Comparison of ENCODE assay signal across 9 cellular contexts in the genomic region with DNA sequence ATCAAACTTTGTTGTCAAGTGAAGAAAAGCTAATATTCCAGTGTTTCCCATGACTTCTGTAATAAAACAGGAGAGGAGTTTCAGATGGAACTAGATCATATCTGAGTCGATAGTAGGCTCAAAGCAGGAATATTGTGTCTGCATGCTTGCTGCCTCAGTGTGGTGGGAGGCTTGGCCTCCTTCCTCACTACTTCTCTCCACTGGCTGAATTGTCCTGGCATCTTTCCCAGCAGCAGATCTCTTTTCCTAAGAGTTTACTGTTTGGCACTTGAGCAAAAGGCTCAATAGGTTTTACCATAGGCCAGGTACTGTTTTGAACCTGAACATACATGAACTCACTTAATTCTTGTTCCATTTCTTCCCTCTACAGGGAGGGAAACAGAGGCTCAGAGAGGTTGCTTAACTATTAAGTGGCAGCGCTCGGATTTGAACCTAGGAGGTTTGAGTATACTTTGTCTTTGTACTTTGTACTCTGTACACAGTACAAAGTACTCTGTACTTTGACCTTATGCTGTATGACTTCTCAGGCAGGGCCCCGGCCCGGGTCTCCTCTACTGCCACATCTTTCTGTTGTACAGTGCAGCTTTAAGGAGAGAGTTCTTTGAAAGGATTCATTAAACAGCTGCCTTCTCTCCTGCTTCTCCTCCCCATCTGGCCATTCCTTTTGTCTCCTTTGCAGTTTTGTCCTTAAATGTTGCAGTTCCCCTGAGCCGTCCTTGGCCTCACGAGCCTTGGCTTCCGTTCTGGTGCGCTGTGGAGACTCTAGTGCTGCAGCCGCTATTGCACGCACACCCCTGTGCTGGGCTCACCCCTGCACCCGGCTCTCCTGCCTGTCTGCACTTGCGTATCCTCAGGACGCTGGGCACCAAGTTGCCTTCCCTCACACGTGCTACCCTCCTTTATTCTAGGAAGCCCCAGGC. TPM values are rescaled to one million over a fixed set of nuclear protein-coding genes. Genes with fewer than 3 reads are reported as not detected.
A peak's percentile ranks its signal among the peaks of the same experiment; 100 is the strongest.
DNase-seq lines count a peak whose midpoint lies in the region; ATAC-seq, FAIRE-seq and TF ChIP-seq lines count a peak whose summit lies in the region.
"Had no signal": no experiment of that assay in that cellular context is flagged by ENCODE, and none has a peak within 500 bp of the region (broad histone marks: within the 10 kb centered on the region; RNA-seq: fewer than 3 reads in every experiment).

No MANE protein-coding gene starts in this region.

- no peak for ATAC-seq in activated CD8-positive, alpha-beta T cell treated with anti-CD3 and anti-CD28 coated beads, Interleukin-2, amount 10 ng/mL, durations not matched to agents 7 days and 5 days
- no peak for ATAC-seq in activated CD8-positive, alpha-beta T cell treated with anti-CD3 and anti-CD28 coated beads for 36 hours
- no peak for ATAC-seq in HG03159 (IDR thresholded peaks at IDR 0.05; ENCODE audit: unreplicated experiment)

- H3K4me1 Mint-ChIP-seq in activated CD8-positive, alpha-beta T cell treated with anti-CD3 and anti-CD28 coated beads, Interleukin-2, amount 10 ng/mL, durations not matched to agents 7 days and 5 days (ENCODE audit: low read depth), result peaks cover 17% of the 10 kb centered on the region
- H3K4me1 Mint-ChIP-seq in activated CD8-positive, alpha-beta T cell treated with anti-CD3 and anti-CD28 coated beads for 36 hours (ENCODE audit: low read depth), result peaks cover 18% of the 10 kb centered on the region

- H4K20me1 ChIP-seq in keratinocyte (ENCODE audit: control insufficient read depth, extremely low read depth, insufficient read depth, low read length), result no peaks in the 10 kb centered on the region
- no peaks in the 10 kb centered on the region for H4K20me1 ChIP-seq in OCI-LY7 (ENCODE audit: insufficient read depth, low read length)

- in situ Hi-C loops in astrocyte of the spinal cord (cut with HindIII; ENCODE audit: low sequenced_read_pairs), result no loop called here
- in situ Hi-C loops in transverse colon (cut with MboI; ENCODE audit: low pct_ligation_motif_present in 1 of 4, low pct_unique_long_range_greater_than_20kb in 1 of 4, low sequenced_read_pairs in 3 of 4), result no loop called here

- H3K9me3 ChIP-seq in keratinocyte (ENCODE audit: control insufficient read depth, low read depth, low read length) (no peaks in the 10 kb centered on the region), transverse colon (no peaks in the 10 kb centered on the region), OCI-LY7 (ENCODE audit: low read length) (no peaks in the 10 kb centered on the region)

- DNase-seq in activated CD8-positive, alpha-beta T cell treated with anti-CD3 and anti-CD28 coated beads, Interleukin-2, amount 10 ng/mL, durations not matched to agents 7 days and 5 days, result peak; percentile 13
- DNase-seq in activated CD8-positive, alpha-beta T cell treated with anti-CD3 and anti-CD28 coated beads for 36 hours, result no peak
- peak; percentile 72 for DNase-seq in astrocyte of the spinal cord (ENCODE audit: low read depth, low spot score)
- no peak for DNase-seq in keratinocyte (ENCODE audit: low read depth, low spot score)
- no peak for DNase-seq in transverse colon
- no peak for DNase-seq in stimulated activated CD4-positive, alpha-beta T cell treated with anti-CD3 and anti-CD28 coated beads, Interleukin-2, amount 100 ng/mL, for 48 hours
- DNase-seq in OCI-LY7 (ENCODE audit: low spot score), result no peak
- DNase-seq: AML-193 had no signal

- peak overlapping the region; percentile 68 for H2AFZ ChIP-seq in keratinocyte (ENCODE audit: control insufficient read depth, low read length)
- H2AFZ ChIP-seq in OCI-LY7 (ENCODE audit: low read length), result no peak overlapping the region

- H3K27me3 Mint-ChIP-seq in activated CD8-positive, alpha-beta T cell treated with anti-CD3 and anti-CD28 coated beads, Interleukin-2, amount 10 ng/mL, durations not matched to agents 7 days and 5 days (ENCODE audit: low read depth), result no peaks in the 10 kb centered on the region
- no peaks in the 10 kb centered on the region for H3K27me3 Mint-ChIP-seq in activated CD8-positive, alpha-beta T cell treated with anti-CD3 and anti-CD28 coated beads for 36 hours

- no peak overlapping the region for H3K4me3 ChIP-seq in astrocyte of the spinal cord (ENCODE audit: low read depth, low read length)
- H3K4me3 ChIP-seq in keratinocyte (ENCODE audit: control insufficient read depth in 2 of 3, extremely low read depth in 1 of 3, insufficient read depth in 2 of 3, low read depth in 1 of 3, low read length in 3 of 3), result no peak overlapping the region
- no peak overlapping the region for H3K4me3 ChIP-seq in transverse colon
- no peak overlapping the region for H3K4me3 ChIP-seq in OCI-LY7 (ENCODE audit: low read depth, low read length, poor library complexity, severe bottlenecking)

- H3K36me3 Mint-ChIP-seq in activated CD8-positive, alpha-beta T cell treated with anti-CD3 and anti-CD28 coated beads, Interleukin-2, amount 10 ng/mL, durations not matched to agents 7 days and 5 days (ENCODE audit: low read depth), result no peaks in the 10 kb centered on the region
- no peaks in the 10 kb centered on the region for H3K36me3 Mint-ChIP-seq in activated CD8-positive, alpha-beta T cell treated with anti-CD3 and anti-CD28 coated beads for 36 hours (ENCODE audit: low read depth)

- no peak overlapping the region for H3K9ac ChIP-seq in keratinocyte (ENCODE audit: control insufficient read depth, extremely low read depth, insufficient read depth, low read length)

- peak; percentile 20 for FAIRE-seq in keratinocyte (lab: Jason Lieb, UNC)

- no peaks in the 10 kb centered on the region for H3K9me2 ChIP-seq in OCI-LY7 (ENCODE audit: insufficient read depth, low read length)

- no peak for TF ChIP-seq CTCF in activated CD8-positive, alpha-beta T cell treated with anti-CD3 and anti-CD28 coated beads for 36 hours (IDR thresholded peaks at IDR 0.05)
- no peak for TF ChIP-seq CTCF in astrocyte of the spinal cord (IDR thresholded peaks at IDR 0.05; ENCODE audit: low read depth, low read length)
- TF ChIP-seq CTCF in keratinocyte (optimal IDR thresholded peaks at IDR 0.05 in 1 of 3, IDR thresholded peaks at IDR 0.05 in 1 of 3, conservative IDR thresholded peaks at IDR 0.05 in 1 of 3; ENCODE audit: extremely low read depth in 1 of 3, insufficient read depth in 2 of 3, low read length in 3 of 3), result no peak
- no peak for TF ChIP-seq CTCF in transverse colon (IDR thresholded peaks at IDR 0.05)
- TF ChIP-seq CTCF in OCI-LY7 (conservative IDR thresholded peaks at IDR 0.05; ENCODE audit: low read length), result no peak

- H3K79me2 ChIP-seq in keratinocyte (ENCODE audit: control insufficient read depth, insufficient read depth, low read length) (peaks cover under 1% of the 10 kb centered on the region), OCI-LY7 (ENCODE audit: insufficient read depth, low read depth, low read length) (no peaks in the 10 kb centered on the region)

- CTCF ChIA-PET in activated CD8-positive, alpha-beta T cell treated with anti-CD3 and anti-CD28 coated beads, Interleukin-2, amount 10 ng/mL, durations not matched to agents 7 days and 5 days (lab: Charles Lee), result interaction anchor here (1.7 kb wide), 1 partner anchor 8 kb away, joined by 4 read pairs; the partner anchor contains the start of gene B3GLCT
- CTCF ChIA-PET in activated CD8-positive, alpha-beta T cell treated with anti-CD3 and anti-CD28 coated beads for 36 hours (lab: Charles Lee), result no interaction called here
- CTCF ChIA-PET in OCI-LY7 (lab: Charles Lee; ENCODE audit: unreplicated experiment), result interaction anchor here (0.6 kb wide), 1 partner anchor 599 kb away, joined by 3 read pairs; no protein-coding TSS in a partner anchor

- H3K27ac ChIP-seq in keratinocyte (ENCODE audit: control insufficient read depth, insufficient read depth, low read length), result no peak overlapping the region
- peak overlapping the region in 3 of 4 donors; percentile 19 to 70 (median 21) for H3K27ac ChIP-seq in transverse colon
- H3K27ac ChIP-seq in OCI-LY7 (ENCODE audit: low read depth, low read length, poor library complexity, severe bottlenecking), result no peak overlapping the region

- H3K9me1 ChIP-seq in keratinocyte (ENCODE audit: control insufficient read depth, extremely low read depth, insufficient read depth, low read length), result no peaks in the 10 kb centered on the region

- H3K27ac Mint-ChIP-seq in activated CD8-positive, alpha-beta T cell treated with anti-CD3 and anti-CD28 coated beads, Interleukin-2, amount 10 ng/mL, durations not matched to agents 7 days and 5 days, result no peak overlapping the region
- H3K27ac Mint-ChIP-seq in activated CD8-positive, alpha-beta T cell treated with anti-CD3 and anti-CD28 coated beads for 36 hours, result no peak overlapping the region

- POLR2A ChIA-PET in activated CD8-positive, alpha-beta T cell treated with anti-CD3 and anti-CD28 coated beads, Interleukin-2, amount 10 ng/mL, durations not matched to agents 7 days and 5 days (lab: Charles Lee), result interaction anchor here (0.6 kb wide), 1 partner anchor 52 kb away, joined by 3 read pairs; no protein-coding TSS in a partner anchor
- POLR2A ChIA-PET in activated CD8-positive, alpha-beta T cell treated with anti-CD3 and anti-CD28 coated beads for 36 hours (lab: Charles Lee), result no interaction called here
- POLR2A ChIA-PET in OCI-LY7 (lab: Charles Lee), result interaction anchor here (0.8 kb wide), 1 partner anchor 1438 kb away, joined by 4 read pairs; no protein-coding TSS in a partner anchor

- no peaks in the 10 kb centered on the region for H3K36me3 ChIP-seq in keratinocyte (ENCODE audit: control insufficient read depth in 2 of 2, extremely low read depth in 1 of 2, insufficient read depth in 2 of 2, low read length in 2 of 2)
- no peaks in the 10 kb centered on the region for H3K36me3 ChIP-seq in transverse colon
- no peaks in the 10 kb centered on the region for H3K36me3 ChIP-seq in OCI-LY7 (ENCODE audit: insufficient read depth, low read length)

- dilution Hi-C loops in keratinocyte (cut with MboI; ENCODE audit: extremely low pct_ligation_motif_present, low sequenced_read_pairs), result no loop called here

- no peak for TF ChIP-seq EP300 in transverse colon (IDR thresholded peaks at IDR 0.05; ENCODE audit: low read depth)

- H3K4me2 ChIP-seq in keratinocyte (ENCODE audit: control insufficient read depth, extremely low read depth, insufficient read depth, low read depth, low read length) (peak overlapping the region; percentile 41), OCI-LY7 (ENCODE audit: low read length) (no peak overlapping the region)

- H3K9me3 Mint-ChIP-seq in activated CD8-positive, alpha-beta T cell treated with anti-CD3 and anti-CD28 coated beads, Interleukin-2, amount 10 ng/mL, durations not matched to agents 7 days and 5 days (ENCODE audit: insufficient read depth), result no peaks in the 10 kb centered on the region
- H3K9me3 Mint-ChIP-seq in activated CD8-positive, alpha-beta T cell treated with anti-CD3 and anti-CD28 coated beads for 36 hours, result no peaks in the 10 kb centered on the region

- H3K27me3 ChIP-seq in keratinocyte (ENCODE audit: control insufficient read depth, extremely low read depth, insufficient read depth, low read length) (no peaks in the 10 kb centered on the region), transverse colon (no peaks in the 10 kb centered on the region)

- no peak for TF ChIP-seq POLR2A in transverse colon (IDR thresholded peaks at IDR 0.05)

- BruUV-seq in OCI-LY7 (replicated peaks; lab: Mats Ljungman, UMichigan), result no TSS peak

- WGBS in transverse colon (ENCODE audit: low coverage in 1 of 2), 2 donors, result 40 to 70% methylated on average over 7 to 15 of the region's 15 CpGs

- intact Hi-C loops in activated CD8-positive, alpha-beta T cell treated with anti-CD3 and anti-CD28 coated beads for 36 hours (cut with micrococcal nuclease), result no loop called here
- intact Hi-C loops in transverse colon (cut with DNase I; ENCODE audit: low total_unique reads), result no loop called here
- intact Hi-C loops in OCI-LY7 (cut with micrococcal nuclease; ENCODE audit: unreplicated experiment), result no loop called here

- no peak overlapping the region for H3K4me3 Mint-ChIP-seq in activated CD8-positive, alpha-beta T cell treated with anti-CD3 and anti-CD28 coated beads, Interleukin-2, amount 10 ng/mL, durations not matched to agents 7 days and 5 days
- no peak overlapping the region for H3K4me3 Mint-ChIP-seq in activated CD8-positive, alpha-beta T cell treated with anti-CD3 and anti-CD28 coated beads for 36 hours

- H3K4me1 ChIP-seq in keratinocyte (ENCODE audit: control insufficient read depth, extremely low read depth, insufficient read depth, low read length) (peaks cover 25% of the 10 kb centered on the region), transverse colon (peaks cover 6 to 26% (median 12%) of the 10 kb centered on the region in 4 donors), OCI-LY7 (ENCODE audit: insufficient read depth, low read length, poor library complexity, severe bottlenecking) (no peaks in the 10 kb centered on the region)

RNA-seq across cellular contexts. Expression of gene B3GLCT, which starts 8.1 kb away (rescaled TPM):
- 1 to 10 TPM; 5.0 to 5.5 TPM for total RNA-seq in activated CD8-positive, alpha-beta T cell treated with anti-CD3 and anti-CD28 coated beads, Interleukin-2, amount 10 ng/mL, durations not matched to agents 7 days and 5 days
- total RNA-seq in activated CD8-positive, alpha-beta T cell treated with anti-CD3 and anti-CD28 coated beads for 36 hours, result 1 to 10 TPM; 2.4 to 2.5 TPM
- polyA plus RNA-seq in keratinocyte, result 2.6 to 4.4 TPM (median 3.4 TPM) in 3 replicates
- 1.1 TPM for polyA plus RNA-seq in keratinocyte (2011; ENCODE audit: low read depth)
- 1.2 and 2.4 TPM in 2 replicates for polyA plus RNA-seq in keratinocyte (2011; cell fraction: cytosol; rRNA removed)
- polyA plus RNA-seq in keratinocyte (2011; cell fraction: nucleus; rRNA removed), result 3.5 and 4.5 TPM in 2 replicates
- polyA plus RNA-seq in keratinocyte (2012; ENCODE audit: low replicate concordance), result 3.0 and 4.4 TPM in 2 replicates
- 3.4 to 4.9 TPM (median 3.6 TPM) in 3 replicates for polyA minus RNA-seq in keratinocyte
- polyA minus RNA-seq in keratinocyte (2011; cell fraction: cytosol; rRNA and poly(A)+ RNA removed), result 2.9 TPM
- polyA minus RNA-seq in keratinocyte (2011; cell fraction: nucleus; rRNA and poly(A)+ RNA removed), result 3.7 and 6.5 TPM in 2 replicates
- total RNA-seq in transverse colon (1 to 10 TPM; 1.6 to 5.7 (median 3.9) TPM), OCI-LY7 (2022) (3.9 and 4.3 TPM in 2 replicates)
- total RNA-seq in OCI-LY7 (2014; rRNA removed; shearing (Covaris generic)), result 3.6 and 3.7 TPM in 2 replicates

RNA-seq across cellular contexts. Expression of gene HSPH1, which starts 46.2 kb away (rescaled TPM):
- total RNA-seq in activated CD8-positive, alpha-beta T cell treated with anti-CD3 and anti-CD28 coated beads, Interleukin-2, amount 10 ng/mL, durations not matched to agents 7 days and 5 days, result 100 to 1,000 TPM; 139 to 140 TPM
- total RNA-seq in activated CD8-positive, alpha-beta T cell treated with anti-CD3 and anti-CD28 coated beads for 36 hours, result 100 to 1,000 TPM; 214 TPM
- polyA plus RNA-seq in keratinocyte, result 54.3 to 111 TPM (median 73.5 TPM) in 3 replicates
- polyA plus RNA-seq in keratinocyte (2011; ENCODE audit: low read depth), result 839 TPM
- 51.0 and 97.3 TPM in 2 replicates for polyA plus RNA-seq in keratinocyte (2011; cell fraction: cytosol; rRNA removed)
- polyA plus RNA-seq in keratinocyte (2011; cell fraction: nucleus; rRNA removed), result 87.1 and 138 TPM in 2 replicates
- polyA plus RNA-seq in keratinocyte (2012; ENCODE audit: low replicate concordance), result 114 and 211 TPM in 2 replicates
- 10.4 to 54.5 TPM (median 18.7 TPM) in 3 replicates for polyA minus RNA-seq in keratinocyte
- polyA minus RNA-seq in keratinocyte (2011; cell fraction: cytosol; rRNA and poly(A)+ RNA removed), result 44.5 TPM
- polyA minus RNA-seq in keratinocyte (2011; cell fraction: nucleus; rRNA and poly(A)+ RNA removed), result 44.9 and 83.2 TPM in 2 replicates
- total RNA-seq in transverse colon, result 10 to 100 TPM; 16.1 to 58.3 (median 30.7) TPM
- total RNA-seq in OCI-LY7 (2014; rRNA removed; shearing (Covaris generic)), result 89.6 and 110 TPM in 2 replicates
- total RNA-seq in OCI-LY7 (2022), result 120 and 176 TPM in 2 replicates

Comparison
In these comparisons a context has a peak if more than half of its experiments do, and no peak if none do; other contexts are left out.
1. DNase-seq: peak in activated CD8-positive, alpha-beta T cell treated with anti-CD3 and anti-CD28 coated beads, Interleukin-2, amount 10 ng/mL, durations not matched to agents 7 days and 5 days (single experiment) and astrocyte of the spinal cord (single experiment); none in activated CD8-positive, alpha-beta T cell treated with anti-CD3 and anti-CD28 coated beads for 36 hours (single experiment), keratinocyte (single experiment), transverse colon (single experiment), stimulated activated CD4-positive, alpha-beta T cell treated with anti-CD3 and anti-CD28 coated beads, Interleukin-2, amount 100 ng/mL, for 48 hours (0 of 2) and OCI-LY7 (single experiment).
2. H3K27ac ChIP-seq: peak in transverse colon (3 of 4); none in keratinocyte (single experiment) and OCI-LY7 (single experiment).